ENCODE assay signal across 8 cellular contexts in the genomic region with DNA sequence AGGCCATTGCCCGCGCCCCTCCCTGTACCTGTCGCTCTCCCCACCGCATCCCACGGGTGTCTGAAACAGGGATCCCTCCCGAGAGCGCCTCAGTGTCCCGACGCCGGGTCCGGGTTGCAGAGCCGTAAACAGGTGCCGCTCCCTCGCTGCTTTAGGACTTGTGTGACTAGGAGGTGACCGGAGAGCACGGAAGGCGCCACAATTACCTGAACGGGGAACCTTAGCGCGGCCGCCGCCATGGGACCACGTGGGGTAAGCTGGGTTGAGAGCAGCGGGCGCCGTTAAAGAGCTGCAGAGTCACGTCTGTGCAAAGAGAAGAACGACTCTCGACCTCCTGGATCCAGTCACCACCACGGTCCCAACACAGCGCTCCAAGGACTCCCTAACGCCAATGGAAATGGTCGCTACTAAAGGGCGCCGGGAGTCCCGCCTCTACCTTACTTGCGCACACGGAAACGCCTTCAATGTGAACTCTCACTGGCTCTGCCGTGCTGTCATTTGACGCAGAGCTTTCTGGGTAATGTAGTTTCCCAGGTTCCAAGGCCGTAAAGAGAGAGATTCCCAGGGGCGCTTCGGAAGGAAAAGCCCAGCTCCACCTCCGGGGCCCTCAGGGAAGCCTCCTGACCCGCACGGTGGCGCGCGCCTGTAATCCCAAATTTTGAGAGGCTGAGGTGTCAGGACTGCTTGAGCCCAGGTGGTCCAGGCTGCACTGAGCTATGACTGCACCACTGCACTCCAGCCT. TPM values are rescaled to one million over a fixed set of nuclear protein-coding genes. Genes with fewer than 3 reads are reported as not detected.
DNase-seq lines count a peak whose midpoint lies in the region; ATAC-seq, FAIRE-seq and TF ChIP-seq lines count a peak whose summit lies in the region.

A gene (minus strand): TSS at position 409 of the 742 bp plus-strand sequence. CDS start 170 bp downstream, at position 239.

- H3K36me3 ChIP-seq in hepatocyte (replicated peaks; ENCODE audit: insufficient read depth, low read depth), result no peaks in the 10 kb centered on the region

- peak within 1 kb of the TSS; percentile 90 for H3K27ac ChIP-seq in hepatocyte

- TF ChIP-seq POLR2A in GM12892 (IDR thresholded peaks at IDR 0.05; ENCODE audit: low read depth, low read length), result peak; percentile 88

- TF ChIP-seq CTCF in astrocyte of the cerebellum (IDR thresholded peaks at IDR 0.05; ENCODE audit: low read depth, low read length, missing control alignments), result no peak
- TF ChIP-seq CTCF in hepatocyte (IDR thresholded peaks at IDR 0.05; ENCODE audit: poor library complexity), result no peak

- H3K4me2 ChIP-seq in hepatocyte, result peak within 1 kb of the TSS; percentile 76

- peaks cover 29% of the 10 kb centered on the region for H3K4me1 ChIP-seq in hepatocyte (ENCODE audit: insufficient read depth)

- peak within 1 kb of the TSS; percentile 45 for H2AFZ ChIP-seq in hepatocyte

- ATAC-seq in HG02870 (IDR thresholded peaks at IDR 0.05; ENCODE audit: unreplicated experiment) (peak; percentile 65), HG03457 (IDR thresholded peaks at IDR 0.05; ENCODE audit: unreplicated experiment) (no peak)

- H4K20me1 ChIP-seq in hepatocyte (ENCODE audit: insufficient read depth, poor library complexity, severe bottlenecking), result no peaks in the 10 kb centered on the region

- H3K79me2 ChIP-seq in hepatocyte, result peaks cover 44% of the 10 kb centered on the region

- H3K9me3 ChIP-seq in hepatocyte (ENCODE audit: low read depth), result no peaks in the 10 kb centered on the region

- peak; percentile 85 for FAIRE-seq in GM12892 (lab: Jason Lieb, UNC)

- 3% methylated on average over 50 of the region's 50 CpGs for WGBS in hepatocyte (ENCODE audit: low lambda C conversion rate, missing lambda C conversion rate)

- DNase-seq in GM12892 (ENCODE audit: insufficient read length) (peak; percentile 67), NCI-H187 (lab: John Stamatoyannopoulos, UW) (peak; percentile 71 to 87), T-helper 22 cell (ENCODE audit: low read depth) (peak; percentile 67), astrocyte of the cerebellum (ENCODE audit: low read depth) (peak; percentile 83), hepatocyte (ENCODE audit: low spot score) (peak; percentile 94), renal cortical epithelial cell (ENCODE audit: low read depth) (peak; percentile 92)

- in situ Hi-C loops in astrocyte of the cerebellum (cut with HindIII; ENCODE audit: low sequenced_read_pairs), result no loop called here

- H3K4me3 ChIP-seq in astrocyte of the cerebellum (ENCODE audit: low read depth, low read length), result peak within 1 kb of the TSS; percentile 82
- peak within 1 kb of the TSS; percentile 70 for H3K4me3 ChIP-seq in hepatocyte

- no peaks in the 10 kb centered on the region for H3K27me3 ChIP-seq in hepatocyte

- no peaks in the 10 kb centered on the region for H3K9me2 ChIP-seq in hepatocyte (replicated peaks; ENCODE audit: insufficient read depth)

RNA-seq across cellular contexts. Expression of the gene that starts here (rescaled TPM):
- polyA plus RNA-seq in GM12892 (2012; ENCODE audit: missing spikeins), result 9.0 TPM
- total RNA-seq in hepatocyte (25.9 and 26.7 TPM in 2 replicates), renal cortical epithelial cell (11.8 and 17.7 TPM in 2 replicates)
- polyA plus RNA-seq in hepatocyte, result 12.9 and 13.7 TPM in 2 replicates
